In genomic region chr14:59394268-59394667, GRCh38 we compare ENCODE assay signal across 24 cellular contexts.
DNase-seq lines count a peak whose midpoint lies in the region; ATAC-seq, FAIRE-seq and TF ChIP-seq lines count a peak whose summit lies in the region.
"Had no signal": no experiment of that assay in that cellular context is flagged by ENCODE, and none has a peak within 500 bp of the region (broad histone marks: within the 10 kb centered on the region; RNA-seq: fewer than 3 reads in every experiment).

No MANE protein-coding gene starts in this region.

- DNase-seq in HPDE6-E6E7 (ENCODE audit: extremely low spot score) (peak; percentile 33), RWPE1 (ENCODE audit: low spot score) (peak; percentile 15), epithelial cell of prostate (ENCODE audit: low read depth, low spot score) (peak; percentile 8), keratinocyte (ENCODE audit: low read depth, low spot score) (peak; percentile 9), NOMO-1 treated with DMSO at 0.1 percent for 48 hours (lab: John Stamatoyannopoulos, UW; ENCODE audit: unreplicated experiment) (no peak), NCI-H69 (lab: John Stamatoyannopoulos, UW) (no peak)
- DNase-seq in naive thymus-derived CD4-positive, alpha-beta T cell, result no peak
- DNase-seq: GF-D8; NCI-H1105; NCI-H146; NCI-H2029; NCI-H2227 treated with DMSO at 0.1 percent for 48 hours; NCI-H510A treated with DMSO at 0.1 percent for 48 hours; NCI-H774; NK-92 treated with Interleukin-12 subunit alpha and Interleukin-12 subunit beta, amount 100 ng/mL, for 24 hours; Peyer's patch; SHP77 had no signal

- H3K4me2 ChIP-seq in keratinocyte (ENCODE audit: control insufficient read depth, extremely low read depth, insufficient read depth, low read depth, low read length), result no peak overlapping the region
- H3K4me2 ChIP-seq: A549 had no signal

- H3K27ac ChIP-seq in RWPE1 (no peak overlapping the region), epithelial cell of prostate (no peak overlapping the region), keratinocyte (ENCODE audit: control insufficient read depth, insufficient read depth, low read length) (no peak overlapping the region)
- H3K27ac ChIP-seq in naive thymus-derived CD4-positive, alpha-beta T cell (ENCODE audit: low read depth, low read length), result no peak overlapping the region
- H3K27ac ChIP-seq: A549, Peyer's patch, SK-N-MC had no signal

- no peaks in the 10 kb centered on the region for H3K27me3 ChIP-seq in keratinocyte (ENCODE audit: control insufficient read depth, extremely low read depth, insufficient read depth, low read length)
- no peaks in the 10 kb centered on the region for H3K27me3 ChIP-seq in naive thymus-derived CD4-positive, alpha-beta T cell (ENCODE audit: control insufficient read depth in 2 of 2, insufficient read depth in 2 of 2, low read length in 2 of 2)
- H3K27me3 ChIP-seq: Peyer's patch had no signal

- POLR2A ChIA-PET in RWPE1 (lab: Yijun Ruan, JAX; ENCODE audit: low non-redundant PET), result no interaction called here
- POLR2A ChIA-PET in naive thymus-derived CD4-positive, alpha-beta T cell (lab: Charles Lee), result no interaction called here

- H3K9ac ChIP-seq in keratinocyte (ENCODE audit: control insufficient read depth, extremely low read depth, insufficient read depth, low read length), result no peak overlapping the region

- no peaks in the 10 kb centered on the region for H4K20me1 ChIP-seq in keratinocyte (ENCODE audit: control insufficient read depth, extremely low read depth, insufficient read depth, low read length)

- no peak overlapping the region for H3K27ac Mint-ChIP-seq in naive thymus-derived CD4-positive, alpha-beta T cell
- H3K27ac Mint-ChIP-seq: B cell, CD14-positive monocyte had no signal

- peaks cover 7 to 10% (median 10%) of the 10 kb centered on the region in 7 donors for H3K4me1 Mint-ChIP-seq in naive thymus-derived CD4-positive, alpha-beta T cell
- H3K4me1 Mint-ChIP-seq: B cell had no signal

- no peak overlapping the region for H2AFZ ChIP-seq in keratinocyte (ENCODE audit: control insufficient read depth, low read length)

- H3K79me2 ChIP-seq in keratinocyte (ENCODE audit: control insufficient read depth, insufficient read depth, low read length), result no peaks in the 10 kb centered on the region

- TF ChIP-seq CTCF in RWPE1 (conservative IDR thresholded peaks at IDR 0.05; ENCODE audit: low read depth) (no peak), keratinocyte (optimal IDR thresholded peaks at IDR 0.05 in 1 of 3, IDR thresholded peaks at IDR 0.05 in 1 of 3, conservative IDR thresholded peaks at IDR 0.05 in 1 of 3; ENCODE audit: extremely low read depth in 1 of 3, insufficient read depth in 2 of 3, low read length in 3 of 3) (no peak)

- no peak for FAIRE-seq in keratinocyte (lab: Jason Lieb, UNC)
- FAIRE-seq: A549, H54, HepG2, K562 had no signal

- H3K4me1 ChIP-seq in keratinocyte (ENCODE audit: control insufficient read depth, extremely low read depth, insufficient read depth, low read length), result peaks cover 14% of the 10 kb centered on the region
- H3K4me1 ChIP-seq in naive thymus-derived CD4-positive, alpha-beta T cell (ENCODE audit: control insufficient read depth in 2 of 2, insufficient read depth in 2 of 2, low read length in 2 of 2), result no peaks in the 10 kb centered on the region
- H3K4me1 ChIP-seq: A549, Peyer's patch had no signal

- H3K9me3 ChIP-seq in keratinocyte (ENCODE audit: control insufficient read depth, low read depth, low read length), result no peaks in the 10 kb centered on the region
- no peaks in the 10 kb centered on the region for H3K9me3 ChIP-seq in naive thymus-derived CD4-positive, alpha-beta T cell (ENCODE audit: control insufficient read depth in 2 of 3, low read length in 3 of 3)
- H3K9me3 ChIP-seq: A549, Peyer's patch had no signal

- H3K27me3 Mint-ChIP-seq in naive thymus-derived CD4-positive, alpha-beta T cell, result peaks cover 5 to 14% (median 9%) of the 10 kb centered on the region in 5 donors
- H3K27me3 Mint-ChIP-seq: B cell had no signal

- no peak for ATAC-seq in naive thymus-derived CD4-positive, alpha-beta T cell
- ATAC-seq: A549, HepG2, K562 had no signal

- H3K4me3 ChIP-seq in keratinocyte (ENCODE audit: control insufficient read depth in 2 of 3, extremely low read depth in 1 of 3, insufficient read depth in 2 of 3, low read depth in 1 of 3, low read length in 3 of 3), result no peak overlapping the region
- no peak overlapping the region for H3K4me3 ChIP-seq in naive thymus-derived CD4-positive, alpha-beta T cell (ENCODE audit: low read length)
- H3K4me3 ChIP-seq: A549, K562, Peyer's patch, SK-N-MC had no signal

- intact Hi-C loops in naive thymus-derived CD4-positive, alpha-beta T cell (cut with micrococcal nuclease), result no loop called here

- H3K36me3 ChIP-seq in keratinocyte (ENCODE audit: control insufficient read depth in 2 of 2, extremely low read depth in 1 of 2, insufficient read depth in 2 of 2, low read length in 2 of 2), result no peaks in the 10 kb centered on the region
- no peaks in the 10 kb centered on the region for H3K36me3 ChIP-seq in naive thymus-derived CD4-positive, alpha-beta T cell (ENCODE audit: control insufficient read depth in 2 of 3, insufficient read depth in 3 of 3, low read length in 3 of 3)
- H3K36me3 ChIP-seq: Peyer's patch had no signal

- H3K9me3 Mint-ChIP-seq in naive thymus-derived CD4-positive, alpha-beta T cell, result peaks cover 0 to 13% (median 3%) of the 10 kb centered on the region in 11 donors

- no peak overlapping the region for H3K4me3 Mint-ChIP-seq in naive thymus-derived CD4-positive, alpha-beta T cell
- H3K4me3 Mint-ChIP-seq: B cell, CD14-positive monocyte had no signal

- peaks cover 0 to 5% (median 0%) of the 10 kb centered on the region in 5 donors for H3K36me3 Mint-ChIP-seq in naive thymus-derived CD4-positive, alpha-beta T cell
- H3K36me3 Mint-ChIP-seq: CD14-positive monocyte had no signal

- CTCF ChIA-PET in RWPE1 (lab: Yijun Ruan, JAX), result no interaction called here
- CTCF ChIA-PET in naive thymus-derived CD4-positive, alpha-beta T cell (lab: Charles Lee), result no interaction called here

- dilution Hi-C loops in keratinocyte (cut with MboI; ENCODE audit: extremely low pct_ligation_motif_present, low sequenced_read_pairs), result no loop called here

- no peaks in the 10 kb centered on the region for H3K9me1 ChIP-seq in keratinocyte (ENCODE audit: control insufficient read depth, extremely low read depth, insufficient read depth, low read length)

Comparison
In these comparisons a context has a peak if more than half of its experiments do, and no peak if none do; other contexts are left out.
1. DNase-seq: peak in HPDE6-E6E7 (single experiment), RWPE1 (single experiment), epithelial cell of prostate (single experiment) and keratinocyte (single experiment); none in NOMO-1 treated with DMSO at 0.1 percent for 48 hours (single experiment), NCI-H69 (single experiment) and naive thymus-derived CD4-positive, alpha-beta T cell (0 of 9).